39 cellular contexts compared by ENCODE assay signal in genomic region chr6:106154326-106154725, GRCh38.
"Had no signal": no experiment of that assay in that cellular context is flagged by ENCODE, and none has a peak within 500 bp of the region (broad histone marks: within the 10 kb centered on the region; RNA-seq: fewer than 3 reads in every experiment).

No MANE protein-coding gene starts in this region.

- DNase-seq: activated CD4-positive, alpha-beta memory T cell treated with anti-CD3 and anti-CD28 coated beads, Interleukin-2, amount 10 ng/mL, durations not matched to agents 7 days and 5 days; activated CD4-positive, alpha-beta T cell treated with anti-CD3 and anti-CD28 coated beads for 1 hour; activated CD4-positive, alpha-beta T cell treated with anti-CD3 and anti-CD28 coated beads for 48 hours; activated CD4-positive, CD25-positive, alpha-beta regulatory T cell; activated CD8-positive, alpha-beta memory T cell treated with anti-CD3 and anti-CD28 coated beads for 24 hours; activated CD8-positive, alpha-beta memory T cell treated with anti-CD3 and anti-CD28 coated beads, Interleukin-2, amount 10 ng/mL, durations not matched to agents 7 days and 5 days; activated CD8-positive, alpha-beta memory T cell treated with anti-CD3 and anti-CD28 coated beads, Interleukin-2, amount 50 U/mL, for 48 hours; activated effector memory CD4-positive, alpha-beta T cell treated with anti-CD3 and anti-CD28 coated beads, Interleukin-2, amount 50 U/mL, for 16 hours; activated naive CD4-positive, alpha-beta T cell; activated naive CD4-positive, alpha-beta T cell treated with anti-CD3 and anti-CD28 coated beads, Interleukin-2, amount 50 U/mL, for 16 hours; activated naive CD8-positive, alpha-beta T cell treated with anti-CD3 and anti-CD28 coated beads for 36 hours; activated T-cell treated with anti-CD3 and anti-CD28 coated beads, Interleukin-2, amount 50 U/mL, for 1 hour; activated T-cell treated with anti-CD3 and anti-CD28 coated beads, Interleukin-2, amount 50 U/mL, for 72 hours; amniotic stem cell; aorta; brain microvascular endothelial cell; central memory CD4-positive, alpha-beta T cell; Kasumi-1; KG1; MG63; MV-4-11; NCI-H1092; NCI-H1436 treated with DMSO at 0.1 percent for 48 hours; NCI-H1694 treated with DMSO at 0.1 percent for 48 hours; NCI-H2029; NCI-H345; NCI-H526; NCI-H748 treated with DMSO at 0.1 percent for 48 hours; NK-92 treated with Interleukin-12 subunit alpha and Interleukin-12 subunit beta, amount 100 ng/mL, for 24 hours; PC-3; Peyer's patch; SIG-M5; T-cell; T-helper 17 cell had no signal

- H3K27ac Mint-ChIP-seq: activated CD4-positive, alpha-beta memory T cell treated with anti-CD3 and anti-CD28 coated beads, Interleukin-2, amount 10 ng/mL, durations not matched to agents 7 days and 5 days; activated CD8-positive, alpha-beta memory T cell treated with anti-CD3 and anti-CD28 coated beads, Interleukin-2, amount 10 ng/mL, durations not matched to agents 7 days and 5 days; activated naive CD8-positive, alpha-beta T cell treated with anti-CD3 and anti-CD28 coated beads for 36 hours; activated T-cell treated with anti-CD3 and anti-CD28 coated beads, Interleukin-2, amount 50 U/mL, for 72 hours; T-cell; T-helper 17 cell had no signal

- H3K4me1 ChIP-seq: Peyer's patch had no signal

- H3K36me3 ChIP-seq: brain microvascular endothelial cell, MG63, Peyer's patch had no signal

- H3K27me3 Mint-ChIP-seq: activated CD4-positive, alpha-beta memory T cell treated with anti-CD3 and anti-CD28 coated beads, Interleukin-2, amount 10 ng/mL, durations not matched to agents 7 days and 5 days; activated CD8-positive, alpha-beta memory T cell treated with anti-CD3 and anti-CD28 coated beads, Interleukin-2, amount 10 ng/mL, durations not matched to agents 7 days and 5 days; activated T-helper 17 cell treated with anti-CD3 and anti-CD28 coated beads, Interleukin-2, amount 50 U/mL, for 72 hours had no signal

- H3K36me3 Mint-ChIP-seq: T-cell had no signal

- H3K27ac ChIP-seq: brain microvascular endothelial cell, Peyer's patch, RWPE1, VCaP had no signal

- ATAC-seq: activated CD8-positive, alpha-beta memory T cell treated with anti-CD3 and anti-CD28 coated beads, Interleukin-2, amount 10 ng/mL, durations not matched to agents 7 days and 5 days; activated T-cell treated with anti-CD3 and anti-CD28 coated beads, Interleukin-2, amount 50 U/mL, for 72 hours; activated T-helper 17 cell treated with anti-CD3 and anti-CD28 coated beads, Interleukin-2, amount 50 U/mL, for 72 hours; PC-3; Right ventricle myocardium inferior; SK-N-SH treated with all-trans-retinoic acid at 6 μM for 48 hours; T-cell; T-helper 17 cell had no signal

- H3K4me3 ChIP-seq: MG63, Peyer's patch had no signal

- H3K9me3 Mint-ChIP-seq: T-cell had no signal

- H3K4me3 Mint-ChIP-seq: activated CD4-positive, alpha-beta memory T cell treated with anti-CD3 and anti-CD28 coated beads, Interleukin-2, amount 10 ng/mL, durations not matched to agents 7 days and 5 days; activated CD8-positive, alpha-beta memory T cell treated with anti-CD3 and anti-CD28 coated beads, Interleukin-2, amount 10 ng/mL, durations not matched to agents 7 days and 5 days; activated naive CD8-positive, alpha-beta T cell treated with anti-CD3 and anti-CD28 coated beads for 36 hours; activated T-cell treated with anti-CD3 and anti-CD28 coated beads, Interleukin-2, amount 50 U/mL, for 72 hours; activated T-helper 17 cell treated with anti-CD3 and anti-CD28 coated beads, Interleukin-2, amount 50 U/mL, for 72 hours; T-cell; T-helper 17 cell had no signal

- H3K27me3 ChIP-seq: brain microvascular endothelial cell, MG63, Peyer's patch had no signal

- H3K9me3 ChIP-seq: MG63, Peyer's patch had no signal
